In genomic region chr1:12128120-12128519, GRCh38 we compare ENCODE assay signal across 1 cellular context.
TF ChIP-seq lines count a peak whose summit lies in the region.

No MANE protein-coding gene starts in this region.

TF ChIP-seq in IMR-90, 13 proteins besides CTCF, POLR2A, EP300 and RAD21:
- TF ChIP-seq MXI1 (IDR thresholded peaks at IDR 0.05; ENCODE audit: borderline replicate concordance, low read depth, low read length) (no peak), MAFK (IDR thresholded peaks at IDR 0.05; ENCODE audit: low read depth, low read length) (no peak), FOS (IDR thresholded peaks at IDR 0.05; ENCODE audit: low read depth, low read length) (no peak), CEBPB (IDR thresholded peaks at IDR 0.05; ENCODE audit: low read depth, low read length) (no peak), NFE2L2 (IDR thresholded peaks at IDR 0.05; ENCODE audit: low read depth, low read length) (no peak), BHLHE40 (IDR thresholded peaks at IDR 0.05; ENCODE audit: low read depth, low read length) (no peak), CHD1 (IDR thresholded peaks at IDR 0.05; ENCODE audit: low read depth, low read length) (no peak), SMC3 (IDR thresholded peaks at IDR 0.05; ENCODE audit: low read depth, low read length) (no peak), MAZ (IDR thresholded peaks at IDR 0.05; ENCODE audit: borderline replicate concordance, low read depth, low read length) (no peak), USF2 (IDR thresholded peaks at IDR 0.05; ENCODE audit: low read depth, low read length) (no peak), RCOR1 (IDR thresholded peaks at IDR 0.05; ENCODE audit: insufficient replicate concordance, low read length) (no peak), RFX5 (IDR thresholded peaks at IDR 0.05; ENCODE audit: low read depth, low read length) (no peak)
- TF ChIP-seq, protein P1, sequence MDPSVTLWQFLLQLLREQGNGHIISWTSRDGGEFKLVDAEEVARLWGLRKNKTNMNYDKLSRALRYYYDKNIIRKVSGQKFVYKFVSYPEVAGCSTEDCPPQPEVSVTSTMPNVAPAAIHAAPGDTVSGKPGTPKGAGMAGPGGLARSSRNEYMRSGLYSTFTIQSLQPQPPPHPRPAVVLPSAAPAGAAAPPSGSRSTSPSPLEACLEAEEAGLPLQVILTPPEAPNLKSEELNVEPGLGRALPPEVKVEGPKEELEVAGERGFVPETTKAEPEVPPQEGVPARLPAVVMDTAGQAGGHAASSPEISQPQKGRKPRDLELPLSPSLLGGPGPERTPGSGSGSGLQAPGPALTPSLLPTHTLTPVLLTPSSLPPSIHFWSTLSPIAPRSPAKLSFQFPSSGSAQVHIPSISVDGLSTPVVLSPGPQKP (IDR thresholded peaks at IDR 0.05; ENCODE audit: borderline replicate concordance, low read depth, low read length): no peak
